10 cellular contexts compared by ENCODE assay signal in the genomic region with DNA sequence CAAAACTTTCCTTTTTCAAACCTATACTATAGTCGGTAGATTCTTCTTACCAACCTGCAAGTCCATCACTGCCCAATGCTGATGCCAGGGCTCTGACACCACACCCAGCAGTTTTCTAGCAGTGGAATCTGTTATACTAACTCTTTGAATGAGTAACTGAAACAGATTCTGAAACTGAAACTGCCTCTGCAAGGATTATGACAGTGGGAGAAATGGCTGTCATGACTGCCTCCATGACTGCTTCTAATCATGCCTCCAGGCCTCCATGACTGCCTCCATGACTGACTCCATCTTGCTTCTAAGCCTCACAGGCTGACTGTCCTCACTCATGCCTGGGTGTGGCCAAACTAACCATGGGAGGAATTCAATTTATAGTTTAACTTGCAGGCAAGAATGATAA. TPM values are rescaled to one million over a fixed set of nuclear protein-coding genes. Genes with fewer than 3 reads are reported as not detected.
DNase-seq lines count a peak whose midpoint lies in the region; ATAC-seq lines count a peak whose summit lies in the region.
"Had no signal": no experiment of that assay in that cellular context is flagged by ENCODE, and none has a peak within 500 bp of the region (broad histone marks: within the 10 kb centered on the region; RNA-seq: fewer than 3 reads in every experiment).

No MANE protein-coding gene starts in this region.

- H3K4me1 Mint-ChIP-seq in activated naive CD4-positive, alpha-beta T cell treated with anti-CD3 and anti-CD28 coated beads for 36 hours (ENCODE audit: low read depth) = peaks cover 7% of the 10 kb centered on the region

- H3K4me3 Mint-ChIP-seq in activated naive CD4-positive, alpha-beta T cell treated with anti-CD3 and anti-CD28 coated beads for 36 hours = no peak overlapping the region

- no peaks in the 10 kb centered on the region for H3K9me3 Mint-ChIP-seq in activated naive CD4-positive, alpha-beta T cell treated with anti-CD3 and anti-CD28 coated beads for 36 hours

- peak; percentile 73 for ATAC-seq in HG03066 (IDR thresholded peaks at IDR 0.05; ENCODE audit: low read depth, unreplicated experiment)
- ATAC-seq: foreskin keratinocyte had no signal

- H3K36me3 Mint-ChIP-seq in activated naive CD4-positive, alpha-beta T cell treated with anti-CD3 and anti-CD28 coated beads for 36 hours (ENCODE audit: low read depth) = no peaks in the 10 kb centered on the region

- CTCF ChIA-PET in activated naive CD4-positive, alpha-beta T cell treated with anti-CD3 and anti-CD28 coated beads for 36 hours (lab: Charles Lee) = no interaction called here

- peak; percentile 19 for DNase-seq in stimulated activated naive CD4-positive, alpha-beta T cell treated with Interleukin-2 at 50 U/mL for 16 hours (lab: John Stamatoyannopoulos, UW)
- no peak for DNase-seq in stimulated activated naive CD4-positive, alpha-beta T cell (lab: John Stamatoyannopoulos, UW)
- DNase-seq in activated naive CD4-positive, alpha-beta T cell treated with anti-CD3 and anti-CD28 coated beads for 36 hours = peak; percentile 67
- DNase-seq in NCI-H2081 (lab: John Stamatoyannopoulos, UW) (no peak), nucleus accumbens (lab: John Stamatoyannopoulos, UW) (no peak), pons (ENCODE audit: low spot score) (no peak), DMS153 treated with DMSO at 0.1 percent for 48 hours (lab: John Stamatoyannopoulos, UW; ENCODE audit: unreplicated experiment) (no peak)
- DNase-seq: foreskin keratinocyte, KBM-7 had no signal

- intact Hi-C loops in activated naive CD4-positive, alpha-beta T cell treated with anti-CD3 and anti-CD28 coated beads for 36 hours (cut with micrococcal nuclease) = loop anchor here (1.0 kb wide), 2 partner anchors 29 to 1226 kb away; a partner anchor contains a TSS

- no peak overlapping the region for H3K27ac Mint-ChIP-seq in activated naive CD4-positive, alpha-beta T cell treated with anti-CD3 and anti-CD28 coated beads for 36 hours

- H3K27me3 Mint-ChIP-seq in activated naive CD4-positive, alpha-beta T cell treated with anti-CD3 and anti-CD28 coated beads for 36 hours (ENCODE audit: low read depth) = peaks cover 2% of the 10 kb centered on the region

RNA-seq across cellular contexts. Expression of a gene that starts 29.4 kb away (rescaled TPM):
- 100 to 1,000 TPM; 149 to 152 TPM for total RNA-seq in activated naive CD4-positive, alpha-beta T cell treated with anti-CD3 and anti-CD28 coated beads for 36 hours

Comparison
In these comparisons a context has a peak if more than half of its experiments do, and no peak if none do; other contexts are left out.
1. DNase-seq: peak in stimulated activated naive CD4-positive, alpha-beta T cell treated with Interleukin-2 at 50 U/mL for 16 hours (single experiment) and activated naive CD4-positive, alpha-beta T cell treated with anti-CD3 and anti-CD28 coated beads for 36 hours (single experiment); none in stimulated activated naive CD4-positive, alpha-beta T cell (0 of 6), NCI-H2081 (0 of 2), nucleus accumbens (0 of 56), pons (single experiment) and DMS153 treated with DMSO at 0.1 percent for 48 hours (single experiment).